Comparison of ENCODE assay signal across 28 cellular contexts in the genomic region with DNA sequence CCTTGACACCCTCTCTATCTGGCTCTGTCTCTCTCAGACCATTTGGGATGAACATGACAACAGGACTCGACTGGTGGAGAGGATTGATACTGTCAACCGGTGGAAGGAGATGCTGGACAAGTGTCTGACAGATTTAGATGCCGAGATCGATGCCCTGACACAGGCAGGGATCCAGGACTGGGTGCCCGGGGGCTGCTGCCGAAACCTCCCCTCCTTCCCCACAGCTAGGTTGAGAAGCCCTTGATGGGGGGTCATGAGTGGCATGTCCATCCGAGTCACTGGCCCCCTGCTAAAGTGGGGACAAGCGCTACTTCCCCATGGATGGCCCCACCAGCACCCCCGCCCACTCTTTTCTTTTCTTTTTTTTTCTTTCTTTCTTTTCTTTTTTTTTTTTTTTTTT. TPM values are rescaled to one million over a fixed set of nuclear protein-coding genes. Genes with fewer than 3 reads are reported as not detected.
DNase-seq lines count a peak whose midpoint lies in the region; ATAC-seq and TF ChIP-seq lines count a peak whose summit lies in the region.
"Had no signal": no experiment of that assay in that cellular context is flagged by ENCODE, and none has a peak within 500 bp of the region (broad histone marks: within the 10 kb centered on the region; RNA-seq: fewer than 3 reads in every experiment).

No MANE protein-coding gene starts in this region.

- intact Hi-C loops in mammary epithelial cell (cut with micrococcal nuclease) = no loop called here
- intact Hi-C loops in MCF 10A (cut with micrococcal nuclease) = no loop called here

- no peaks in the 10 kb centered on the region for H3K9me3 Mint-ChIP-seq in MCF 10A (ENCODE audit: unreplicated experiment)
- H3K9me3 Mint-ChIP-seq in type B pancreatic cell = no peaks in the 10 kb centered on the region
- H3K9me3 Mint-ChIP-seq in glutamatergic neuron (ENCODE audit: unreplicated experiment) = peaks cover 4% of the 10 kb centered on the region
- H3K9me3 Mint-ChIP-seq: activated naive CD4-positive, alpha-beta T cell treated with anti-CD3 and anti-CD28 coated beads for 36 hours; CD8-positive, alpha-beta memory T cell; naive thymus-derived CD8-positive, alpha-beta T cell; stimulated activated naive CD8-positive, alpha-beta T cell treated with anti-CD3 and anti-CD28 coated beads, Interleukin-15, Interleukin-2, amounts not matched to agents 100 ng/mL and 50 ng/mL, for 24 hours had no signal

- POLR2A ChIA-PET in MCF 10A (lab: Yijun Ruan, JAX) = no interaction called here

- no peak overlapping the region for H3K4me3 Mint-ChIP-seq in MCF 10A (ENCODE audit: unreplicated experiment)
- H3K4me3 Mint-ChIP-seq in type B pancreatic cell = peak overlapping the region; percentile 80
- H3K4me3 Mint-ChIP-seq in glutamatergic neuron (ENCODE audit: unreplicated experiment) = no peak overlapping the region
- H3K4me3 Mint-ChIP-seq: activated CD4-positive, alpha-beta T cell treated with anti-CD3 and anti-CD28 coated beads for 36 hours; activated naive CD4-positive, alpha-beta T cell treated with anti-CD3 and anti-CD28 coated beads for 36 hours had no signal

- H3K36me3 ChIP-seq in mammary epithelial cell (ENCODE audit: insufficient read depth, low read length) (no peaks in the 10 kb centered on the region), iPS-15b (ENCODE audit: control insufficient read depth, insufficient read depth, low read length) (no peaks in the 10 kb centered on the region), osteoblast (ENCODE audit: insufficient read depth, low read length) (no peaks in the 10 kb centered on the region)
- H3K36me3 ChIP-seq: gastrocnemius medialis, left ventricle myocardium inferior, tibial nerve had no signal

- peak overlapping the region; percentile 89 for H2AFZ ChIP-seq in mammary epithelial cell (ENCODE audit: low read depth, low read length)
- H2AFZ ChIP-seq in osteoblast (ENCODE audit: low read length) = no peak overlapping the region

- BruUV-seq in mammary epithelial cell (replicated peaks; lab: Mats Ljungman, UMichigan) = no TSS peak
- BruUV-seq in MCF 10A (replicated peaks; lab: Mats Ljungman, UMichigan) = no TSS peak

- dilution Hi-C loops in mammary epithelial cell (cut with HindIII; ENCODE audit: low sequenced_read_pairs) = no loop called here

- H3K4me2 ChIP-seq in mammary epithelial cell (ENCODE audit: insufficient read depth, low read depth, low read length) = peak overlapping the region; percentile 27
- peak overlapping the region; percentile 94 for H3K4me2 ChIP-seq in osteoblast (ENCODE audit: insufficient read depth, low read length)

- no peaks in the 10 kb centered on the region for H3K27me3 Mint-ChIP-seq in MCF 10A (ENCODE audit: insufficient read depth, unreplicated experiment)
- H3K27me3 Mint-ChIP-seq in type B pancreatic cell = peaks cover 6% of the 10 kb centered on the region
- peaks cover 13% of the 10 kb centered on the region for H3K27me3 Mint-ChIP-seq in glutamatergic neuron (ENCODE audit: unreplicated experiment)

- H3K4me3 ChIP-seq in mammary epithelial cell (replicated peaks in 1 of 3; ENCODE audit: insufficient read depth in 1 of 3, low read depth in 2 of 3, low read length in 3 of 3) (no peak overlapping the region), iPS-15b (ENCODE audit: low read depth, low read length) (peak overlapping the region; percentile 55), osteoblast (ENCODE audit: insufficient read depth, low read length) (no peak overlapping the region)

- CTCF ChIA-PET in mammary epithelial cell (lab: Charles Lee; ENCODE audit: low non-redundant PET) = no interaction called here
- CTCF ChIA-PET in MCF 10A (lab: Yijun Ruan, JAX) = interaction anchor here (1.8 kb wide), 1 partner anchor 284 kb away, joined by 5 read pairs; no protein-coding TSS in a partner anchor

- peaks cover 14% of the 10 kb centered on the region for H3K79me2 ChIP-seq in mammary epithelial cell (ENCODE audit: insufficient read depth, low read length)
- H3K79me2 ChIP-seq in osteoblast (ENCODE audit: insufficient read depth, low read length) = peaks cover 14% of the 10 kb centered on the region

- no peaks in the 10 kb centered on the region for H3K9me3 ChIP-seq in mammary epithelial cell (replicated peaks; ENCODE audit: insufficient read depth, low read length)
- H3K9me3 ChIP-seq in iPS-15b (ENCODE audit: control insufficient read depth, insufficient read depth, low read length) = no peaks in the 10 kb centered on the region
- no peaks in the 10 kb centered on the region for H3K9me3 ChIP-seq in osteoblast (ENCODE audit: low read depth, low read length)
- H3K9me3 ChIP-seq: gastrocnemius medialis, left ventricle myocardium inferior, psoas muscle, tibial nerve had no signal

- H3K9ac ChIP-seq in mammary epithelial cell (ENCODE audit: insufficient read depth, low read length) = no peak overlapping the region
- H3K9ac ChIP-seq in iPS-15b (ENCODE audit: low read depth, low read length) = no peak overlapping the region

- H3K27ac Mint-ChIP-seq in MCF 10A (ENCODE audit: low read depth, unreplicated experiment) = no peak overlapping the region
- H3K27ac Mint-ChIP-seq in type B pancreatic cell = no peak overlapping the region
- H3K27ac Mint-ChIP-seq in glutamatergic neuron (ENCODE audit: unreplicated experiment) = no peak overlapping the region
- H3K27ac Mint-ChIP-seq: activated CD4-positive, alpha-beta T cell treated with anti-CD3 and anti-CD28 coated beads for 36 hours; activated naive CD4-positive, alpha-beta T cell treated with anti-CD3 and anti-CD28 coated beads for 36 hours; stimulated activated naive CD8-positive, alpha-beta T cell treated with anti-CD3 and anti-CD28 coated beads, Interleukin-15, Interleukin-2, amounts not matched to agents 100 ng/mL and 50 ng/mL, for 24 hours had no signal

- H4K20me1 ChIP-seq in mammary epithelial cell (ENCODE audit: insufficient read depth, low read length) (no peaks in the 10 kb centered on the region), osteoblast (ENCODE audit: insufficient read depth, low read length) (peaks cover 1% of the 10 kb centered on the region)

- H3K27me3 ChIP-seq in mammary epithelial cell (ENCODE audit: insufficient read depth, low read length) (no peaks in the 10 kb centered on the region), iPS-15b (ENCODE audit: control insufficient read depth, insufficient read depth, low read length) (peaks cover 6% of the 10 kb centered on the region), osteoblast (ENCODE audit: insufficient read depth, low read length) (no peaks in the 10 kb centered on the region)

- DNase-seq in mammary epithelial cell (no peak), MCF 10A (ENCODE audit: unreplicated experiment) (no peak), osteoblast (ENCODE audit: insufficient read length, low spot score, missing footprints) (peak; percentile 85), type B pancreatic cell (ENCODE audit: extremely low spot score, unreplicated experiment) (no peak), glutamatergic neuron (no peak), COLO668 (lab: John Stamatoyannopoulos, UW; ENCODE audit: unreplicated experiment) (no peak)
- DNase-seq: activated CD4-positive, alpha-beta T cell treated with anti-CD3 and anti-CD28 coated beads for 36 hours; activated naive CD4-positive, alpha-beta T cell treated with anti-CD3 and anti-CD28 coated beads for 36 hours; CD8-positive, alpha-beta memory T cell; gastrocnemius medialis; HCEC 1CT; hippocampal formation; left ventricle myocardium inferior; naive thymus-derived CD8-positive, alpha-beta T cell; NCI-H1105; NCI-H187 treated with DMSO at 0.1 percent for 48 hours; NCI-H2171 treated with DMSO at 0.1 percent for 48 hours; NK-92 treated with Interleukin-12 subunit alpha and Interleukin-12 subunit beta, amount 100 ng/mL, for 24 hours; psoas muscle; Right ventricle myocardium superior had no signal

- H3K36me3 Mint-ChIP-seq in MCF 10A (ENCODE audit: insufficient read depth, unreplicated experiment) (peaks cover 4% of the 10 kb centered on the region), type B pancreatic cell (peaks cover 5% of the 10 kb centered on the region), glutamatergic neuron (ENCODE audit: unreplicated experiment) (no peaks in the 10 kb centered on the region)

- in situ Hi-C loops in mammary epithelial cell (cut with MboI; ENCODE audit: low sequenced_read_pairs in 2 of 2) = no loop called here

- no peak for TF ChIP-seq CTCF in mammary epithelial cell (conservative IDR thresholded peaks at IDR 0.05 in 1 of 2, IDR thresholded peaks at IDR 0.05 in 1 of 2; ENCODE audit: extremely low read depth in 1 of 2, insufficient read depth in 1 of 2, low read depth in 1 of 2, low read length in 2 of 2)
- TF ChIP-seq CTCF in MCF 10A (IDR thresholded peaks at IDR 0.05; ENCODE audit: unreplicated experiment) = no peak
- no peak for TF ChIP-seq CTCF in osteoblast (IDR thresholded peaks at IDR 0.05; ENCODE audit: extremely low read depth, low read depth, low read length)
- no peak for TF ChIP-seq CTCF in type B pancreatic cell (conservative IDR thresholded peaks at IDR 0.05)
- no peak for TF ChIP-seq CTCF in glutamatergic neuron (IDR thresholded peaks at IDR 0.05; ENCODE audit: partially characterized antibody, unreplicated experiment)

- ATAC-seq in GM19035 (IDR thresholded peaks at IDR 0.05; ENCODE audit: unreplicated experiment) = no peak
- ATAC-seq: activated CD4-positive, alpha-beta T cell treated with anti-CD3 and anti-CD28 coated beads for 36 hours; gastrocnemius medialis; naive thymus-derived CD8-positive, alpha-beta T cell; psoas muscle had no signal

- no peak overlapping the region for H3K27ac ChIP-seq in mammary epithelial cell (ENCODE audit: insufficient read depth, low read depth, low read length)
- H3K27ac ChIP-seq in osteoblast (ENCODE audit: low read depth, low read length) = no peak overlapping the region
- H3K27ac ChIP-seq: gastrocnemius medialis, left ventricle myocardium inferior, psoas muscle had no signal

- H3K4me1 ChIP-seq in mammary epithelial cell (ENCODE audit: insufficient read depth, low read length) (peaks cover 25% of the 10 kb centered on the region), iPS-15b (ENCODE audit: control insufficient read depth, insufficient read depth, low read length) (no peaks in the 10 kb centered on the region), osteoblast (ENCODE audit: insufficient read depth, low read length) (peaks cover 14% of the 10 kb centered on the region)

- WGBS in mammary epithelial cell (ENCODE audit: low coverage, missing lambda C conversion rate) = 74% methylated on average over 5 of the region's 9 CpGs

- H3K4me1 Mint-ChIP-seq in MCF 10A (ENCODE audit: insufficient read depth, unreplicated experiment) = peaks cover 9% of the 10 kb centered on the region
- peaks cover 9% of the 10 kb centered on the region for H3K4me1 Mint-ChIP-seq in type B pancreatic cell (ENCODE audit: unreplicated experiment)
- H3K4me1 Mint-ChIP-seq in glutamatergic neuron (ENCODE audit: low read depth, unreplicated experiment) = peaks cover 8% of the 10 kb centered on the region

RNA-seq across cellular contexts. Expression of a gene that starts 1.2 kb away (rescaled TPM):
- total RNA-seq in mammary epithelial cell (not detected), MCF 10A (2022) (not detected in 2 replicates), osteoblast (0.29 TPM in 1 of 2 replicates, not detected in the other), type B pancreatic cell (ENCODE audit: low replicate concordance) (2.1 and 9.6 TPM in 2 replicates), glutamatergic neuron (ENCODE audit: unreplicated experiment) (1.6 TPM)
- not detected for polyA plus RNA-seq in mammary epithelial cell
- polyA minus RNA-seq in mammary epithelial cell = not detected
- total RNA-seq: activated CD8-positive, alpha-beta memory T cell treated with anti-CD3 and anti-CD28 coated beads for 36 hours; activated naive CD4-positive, alpha-beta T cell treated with anti-CD3 and anti-CD28 coated beads for 36 hours; CD8-positive, alpha-beta memory T cell; gastrocnemius medialis; HT-29; left ventricle myocardium inferior; M059J; naive thymus-derived CD8-positive, alpha-beta T cell; psoas muscle; Right ventricle myocardium superior; T-helper 2 cell treated with Interferon-gamma antibody and Interleukin-4, amounts not matched to agents 100 ng/mL and 5 ng/mL, for 36 hours had no signal
- polyA plus RNA-seq: CD8-positive, alpha-beta memory T cell; naive thymus-derived CD8-positive, alpha-beta T cell had no signal

RNA-seq across cellular contexts. Expression of a gene that starts 3.6 kb away (rescaled TPM):
- total RNA-seq in mammary epithelial cell (10 to 100 TPM; 33.7 to 34.3 TPM), MCF 10A (2022) (24.8 and 26.4 TPM in 2 replicates), osteoblast (20.6 and 24.2 TPM in 2 replicates), type B pancreatic cell (ENCODE audit: low replicate concordance) (29.5 and 31.9 TPM in 2 replicates), glutamatergic neuron (ENCODE audit: unreplicated experiment) (16.8 TPM)
- 50.7 TPM for polyA plus RNA-seq in mammary epithelial cell
- polyA minus RNA-seq in mammary epithelial cell = 8.3 TPM

RNA-seq across cellular contexts. Expression of a gene that starts 39.9 kb away (rescaled TPM):
- total RNA-seq in mammary epithelial cell (10 to 100 TPM in 1 of 2 donors, under 1 TPM in 1; 0.94 to 13.3 TPM), MCF 10A (2022) (not detected in 2 replicates), osteoblast (12.7 and 15.2 TPM in 2 replicates), type B pancreatic cell (ENCODE audit: low replicate concordance) (0.14 and 2.5 TPM in 2 replicates), glutamatergic neuron (ENCODE audit: unreplicated experiment) (not detected)
- polyA plus RNA-seq in mammary epithelial cell = 0.28 TPM
- not detected for polyA minus RNA-seq in mammary epithelial cell
- total RNA-seq: HT-29; T-helper 2 cell treated with Interferon-gamma antibody and Interleukin-4, amounts not matched to agents 100 ng/mL and 5 ng/mL, for 36 hours had no signal
- polyA plus RNA-seq: CD8-positive, alpha-beta memory T cell had no signal
